In the genomic region with DNA sequence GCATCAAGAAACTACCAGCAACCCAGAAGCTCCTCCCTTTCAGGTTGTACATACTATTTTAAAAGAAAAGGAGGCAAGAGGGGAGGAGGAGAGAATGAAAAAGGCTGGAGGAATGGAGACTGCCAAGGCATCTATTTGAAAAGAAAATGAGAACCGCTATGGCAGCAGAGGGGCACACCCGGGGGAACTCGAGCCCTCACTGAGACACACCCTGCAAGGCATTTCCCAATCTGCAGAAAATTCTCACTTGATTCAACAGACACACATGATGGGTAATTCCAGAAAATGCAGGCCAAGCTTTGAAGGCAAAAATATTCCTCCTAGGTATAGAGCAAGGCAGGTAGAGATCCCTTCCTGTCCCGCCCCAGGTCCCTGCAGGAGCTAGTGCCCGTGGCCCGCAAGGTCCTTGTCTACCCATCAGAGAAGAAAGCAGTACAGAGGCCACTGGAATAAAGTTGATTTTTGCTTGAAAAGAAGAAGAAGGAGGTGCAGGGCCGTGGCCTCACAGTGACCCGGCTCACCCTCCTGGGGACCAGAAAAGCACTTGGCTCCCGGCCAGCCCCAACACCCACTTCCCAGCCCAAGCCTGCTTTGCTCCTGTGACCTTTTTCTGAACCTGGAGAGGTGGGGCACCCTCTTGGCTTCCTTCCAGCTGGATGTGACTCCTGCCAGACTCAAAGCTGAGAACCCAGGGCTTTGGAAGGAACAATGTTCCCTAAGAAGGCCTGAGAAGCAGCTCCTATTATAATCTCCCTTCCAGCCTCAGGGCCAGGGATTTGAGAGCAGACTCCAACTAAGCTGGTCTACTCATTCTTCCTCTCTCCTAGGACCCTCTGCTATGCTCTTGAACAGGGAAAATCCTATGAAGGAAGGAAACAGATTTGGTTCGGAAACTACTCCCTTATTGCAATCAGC, we compare ENCODE assay signal across 12 cellular contexts. TPM values are rescaled to one million over a fixed set of nuclear protein-coding genes. Genes with fewer than 3 reads are reported as not detected.
DNase-seq lines count a peak whose midpoint lies in the region; ATAC-seq, FAIRE-seq and TF ChIP-seq lines count a peak whose summit lies in the region.
"Had no signal": no experiment of that assay in that cellular context is flagged by ENCODE, and none has a peak within 500 bp of the region (broad histone marks: within the 10 kb centered on the region; RNA-seq: fewer than 3 reads in every experiment).

No MANE protein-coding gene starts in this region.

- WGBS in small intestine, 3 donors, result 55 to 70% (median 66%) methylated on average over 10 of the region's 10 CpGs

- H3K9me3 ChIP-seq in endothelial cell of umbilical vein (replicated peaks; ENCODE audit: control insufficient read depth, insufficient read depth, low read length) (no peaks in the 10 kb centered on the region), small intestine (ENCODE audit: control insufficient read depth, low read depth) (no peaks in the 10 kb centered on the region)

- TF ChIP-seq POLR2A in endothelial cell of umbilical vein (IDR thresholded peaks at IDR 0.05; ENCODE audit: low read depth, low read length), result no peak

- no peak for ATAC-seq in HG02642 (IDR thresholded peaks at IDR 0.05; ENCODE audit: poor library complexity, unreplicated experiment)

- no peaks in the 10 kb centered on the region for H3K79me2 ChIP-seq in endothelial cell of umbilical vein (ENCODE audit: control insufficient read depth, insufficient read depth, low read length)

- no peaks in the 10 kb centered on the region for H3K4me1 ChIP-seq in endothelial cell of umbilical vein (ENCODE audit: control insufficient read depth, extremely low read depth, insufficient read depth, low read length)
- peaks cover 0 to 4% of the 10 kb centered on the region in 2 donors for H3K4me1 ChIP-seq in small intestine (ENCODE audit: control insufficient read depth in 2 of 2, insufficient read depth in 1 of 2, low read depth in 1 of 2, low read length in 1 of 2)

- H4K20me1 ChIP-seq in endothelial cell of umbilical vein (replicated peaks; ENCODE audit: control insufficient read depth, extremely low read depth, insufficient read depth, low read length), result no peaks in the 10 kb centered on the region

- H3K27ac ChIP-seq in endothelial cell of umbilical vein (ENCODE audit: insufficient read depth, low read depth, low read length), result no peak overlapping the region
- no peak overlapping the region for H3K27ac ChIP-seq in small intestine (ENCODE audit: low read depth in 1 of 2, low read length in 1 of 2)

- no TSS peak for BruUV-seq in endothelial cell of umbilical vein (replicated peaks; lab: Mats Ljungman, UMichigan)

- H3K9me1 ChIP-seq in endothelial cell of umbilical vein (replicated peaks; ENCODE audit: control insufficient read depth, extremely low read depth, insufficient read depth, low read length), result no peaks in the 10 kb centered on the region

- H3K36me3 ChIP-seq in endothelial cell of umbilical vein (ENCODE audit: control insufficient read depth in 2 of 2, extremely low read depth in 1 of 2, insufficient read depth in 2 of 2, low read length in 2 of 2), result no peaks in the 10 kb centered on the region
- H3K36me3 ChIP-seq in small intestine (ENCODE audit: control insufficient read depth in 2 of 2, insufficient read depth in 2 of 2, low read length in 2 of 2), result no peaks in the 10 kb centered on the region

- peak; percentile 15 for DNase-seq in DMS53 (lab: John Stamatoyannopoulos, UW)
- no peak for DNase-seq in DMS53 treated with DMSO at 0.1 percent for 48 hours (lab: John Stamatoyannopoulos, UW; ENCODE audit: unreplicated experiment)
- DNase-seq in NCI-H1105 treated with DMSO at 0.1 percent for 48 hours (lab: John Stamatoyannopoulos, UW), result peak; percentile 70
- peak; percentile 7 for DNase-seq in endothelial cell of umbilical vein (ENCODE audit: low read depth, low spot score)
- peak; percentile 71 for DNase-seq in small intestine
- DNase-seq in osteocyte (ENCODE audit: extremely low spot score, unreplicated experiment), result no peak
- DNase-seq in NCI-H146 (lab: John Stamatoyannopoulos, UW), result no peak
- DNase-seq: 8988T; activated naive CD4-positive, alpha-beta T cell treated with anti-CD3 and anti-CD28 coated beads for 36 hours; stimulated activated CD4-positive, alpha-beta T cell treated with anti-CD3 and anti-CD28 coated beads, Interleukin-12 subunit alpha, Interleukin-12 subunit beta, amount 100 ng/mL, for 4 hours had no signal

- H3K27me3 Mint-ChIP-seq in osteocyte (ENCODE audit: unreplicated experiment), result no peaks in the 10 kb centered on the region
- H3K27me3 Mint-ChIP-seq: memory B cell had no signal

- H3K4me1 Mint-ChIP-seq in osteocyte (ENCODE audit: unreplicated experiment), result no peaks in the 10 kb centered on the region

- no peak overlapping the region for H3K9ac ChIP-seq in endothelial cell of umbilical vein (replicated peaks; ENCODE audit: extremely low read depth, insufficient read depth, low read length)

- no peaks in the 10 kb centered on the region for H3K36me3 Mint-ChIP-seq in osteocyte (ENCODE audit: unreplicated experiment)
- H3K36me3 Mint-ChIP-seq: memory B cell had no signal

- H3K27me3 ChIP-seq in endothelial cell of umbilical vein (ENCODE audit: control insufficient read depth in 2 of 2, insufficient read depth in 2 of 2, low read length in 2 of 2) (no peaks in the 10 kb centered on the region), small intestine (ENCODE audit: control insufficient read depth in 2 of 2, insufficient read depth in 2 of 2, low read length in 2 of 2) (no peaks in the 10 kb centered on the region)

- POLR2A ChIA-PET in endothelial cell of umbilical vein (lab: Charles Lee), result no interaction called here

- no peak overlapping the region for H3K4me3 ChIP-seq in endothelial cell of umbilical vein (replicated peaks in 1 of 3; ENCODE audit: insufficient read depth in 1 of 3, low read depth in 1 of 3, low read length in 3 of 3)
- H3K4me3 ChIP-seq in small intestine (ENCODE audit: low read depth in 1 of 2, low read length in 2 of 2), result no peak overlapping the region

- no peak overlapping the region for H3K4me2 ChIP-seq in endothelial cell of umbilical vein (ENCODE audit: insufficient read depth, low read length)

- FAIRE-seq in endothelial cell of umbilical vein (lab: Jason Lieb, UNC), result no peak
- FAIRE-seq in small intestine (lab: Jason Lieb, UNC), result no peak

- no peak overlapping the region for H3K4me3 Mint-ChIP-seq in osteocyte (ENCODE audit: unreplicated experiment)
- H3K4me3 Mint-ChIP-seq: activated naive CD4-positive, alpha-beta T cell treated with anti-CD3 and anti-CD28 coated beads for 36 hours; memory B cell had no signal

- dilution Hi-C loops in endothelial cell of umbilical vein (cut with MboI; ENCODE audit: extremely low pct_ligation_motif_present, low sequenced_read_pairs), result no loop called here

- no peak overlapping the region for H3K27ac Mint-ChIP-seq in osteocyte (ENCODE audit: unreplicated experiment)
- H3K27ac Mint-ChIP-seq: activated naive CD4-positive, alpha-beta T cell treated with anti-CD3 and anti-CD28 coated beads for 36 hours; memory B cell had no signal

- no peak for TF ChIP-seq CTCF in endothelial cell of umbilical vein (IDR thresholded peaks at IDR 0.05; ENCODE audit: extremely low read depth in 1 of 2, insufficient read depth in 1 of 2, low read depth in 1 of 2, low read length in 2 of 2)
- TF ChIP-seq CTCF in osteocyte (IDR thresholded peaks at IDR 0.05), result no peak

- no peaks in the 10 kb centered on the region for H3K9me3 Mint-ChIP-seq in osteocyte (ENCODE audit: unreplicated experiment)
- H3K9me3 Mint-ChIP-seq: activated naive CD4-positive, alpha-beta T cell treated with anti-CD3 and anti-CD28 coated beads for 36 hours; memory B cell had no signal

- intact Hi-C loops in endothelial cell of umbilical vein (cut with micrococcal nuclease), result no loop called here

- CTCF ChIA-PET in endothelial cell of umbilical vein (lab: Charles Lee), result no interaction called here

- no peak overlapping the region for H2AFZ ChIP-seq in endothelial cell of umbilical vein (ENCODE audit: low read depth, low read length)

TF ChIP-seq in endothelial cell of umbilical vein, 7 proteins besides CTCF, POLR2A, EP300 and RAD21:
- TF ChIP-seq POLR2AphosphoS5 (IDR thresholded peaks at IDR 0.05; ENCODE audit: insufficient read depth, low read depth, low read length), result no peak
- no peak for TF ChIP-seq MAX (IDR thresholded peaks at IDR 0.05; ENCODE audit: insufficient read depth, insufficient read length)
- no peak for TF ChIP-seq FOS (IDR thresholded peaks at IDR 0.05; ENCODE audit: borderline replicate concordance, insufficient read depth, low read length)
- TF ChIP-seq GATA2 (IDR thresholded peaks at IDR 0.05; ENCODE audit: insufficient read depth, insufficient read length, low read depth, low read length), result no peak
- TF ChIP-seq EZH2 (IDR thresholded peaks at IDR 0.05; ENCODE audit: borderline replicate concordance, low read depth, low read length, severe bottlenecking), result no peak
- TF ChIP-seq MYC (IDR thresholded peaks at IDR 0.05; ENCODE audit: low read depth, low read length), result no peak
- no peak for TF ChIP-seq JUN (IDR thresholded peaks at IDR 0.05; ENCODE audit: borderline replicate concordance, insufficient read depth, insufficient read length, low read depth)

RNA-seq across cellular contexts. Expression of gene PIK3CG, which starts 6.2 kb away (rescaled TPM):
- total RNA-seq in endothelial cell of umbilical vein, result 4.9 and 6.2 TPM in 2 replicates
- 0.81 and 1.2 TPM in 2 replicates for polyA plus RNA-seq in endothelial cell of umbilical vein
- 1.3 TPM in 2 replicates for polyA plus RNA-seq in endothelial cell of umbilical vein (2011; cell fraction: cytosol; rRNA removed)
- polyA plus RNA-seq in endothelial cell of umbilical vein (2011; cell fraction: nucleus; rRNA removed), result 1.5 and 2.4 TPM in 2 replicates
- polyA plus RNA-seq in endothelial cell of umbilical vein (2012), result 1.0 and 4.4 TPM in 2 replicates
- 4.4 and 6.9 TPM in 2 replicates for polyA minus RNA-seq in endothelial cell of umbilical vein
- not detected for polyA minus RNA-seq in endothelial cell of umbilical vein (2011; cell fraction: cytosol; rRNA and poly(A)+ RNA removed)
- 4.6 and 5.3 TPM in 2 replicates for polyA minus RNA-seq in endothelial cell of umbilical vein (2011; cell fraction: nucleus; rRNA and poly(A)+ RNA removed)
- polyA plus RNA-seq in small intestine, result 1 to 10 TPM; 1.1 TPM
- not detected in 2 replicates for total RNA-seq in osteocyte

Comparison
In these comparisons a context has a peak if more than half of its experiments do, and no peak if none do; other contexts are left out.
1. DNase-seq: peak in DMS53 (single experiment), NCI-H1105 treated with DMSO at 0.1 percent for 48 hours (single experiment), endothelial cell of umbilical vein (single experiment) and small intestine (single experiment); none in DMS53 treated with DMSO at 0.1 percent for 48 hours (single experiment), osteocyte (single experiment) and NCI-H146 (single experiment).